ENCODE assay signal across 8 cellular contexts in genomic region chr2:149040451-149040850, GRCh38. TPM values are rescaled to one million over a fixed set of nuclear protein-coding genes. Genes with fewer than 3 reads are reported as not detected.
DNase-seq lines count a peak whose midpoint lies in the region; ATAC-seq and TF ChIP-seq lines count a peak whose summit lies in the region.

No MANE protein-coding gene starts in this region.

- DNase-seq in NK-92 treated with Interleukin-12 subunit alpha and Interleukin-12 subunit beta, amount 100 ng/mL, for 24 hours (lab: John Stamatoyannopoulos, UW), result peak; percentile 5
- no peak for DNase-seq in NK-92 (lab: John Stamatoyannopoulos, UW; ENCODE audit: unreplicated experiment)
- DNase-seq in HT-29 (ENCODE audit: low spot score), result peak; percentile 62
- peak; percentile 25 to 42 for DNase-seq in activated CD4-positive, alpha-beta T cell treated with anti-CD3 and anti-CD28 coated beads for 4 hours
- peak; percentile 19 for DNase-seq in fibroblast of villous mesenchyme (ENCODE audit: low read depth)
- DNase-seq in stimulated activated CD8-positive, alpha-beta memory T cell treated with anti-CD3 and anti-CD28 coated beads, Interleukin-4, amount 100 ng/mL, for 48 hours, result peak; percentile 85

- peak; percentile 46 for TF ChIP-seq CTCF in fibroblast of villous mesenchyme (IDR thresholded peaks at IDR 0.05; ENCODE audit: insufficient read depth, low read depth, low read length)

- ATAC-seq in HG02840 (IDR thresholded peaks at IDR 0.05; ENCODE audit: low FRiP score, unreplicated experiment), result no peak
- ATAC-seq in HG03457 (IDR thresholded peaks at IDR 0.05; ENCODE audit: unreplicated experiment), result no peak

- no peak overlapping the region for H3K4me3 ChIP-seq in fibroblast of villous mesenchyme (ENCODE audit: low read depth, low read length)

RNA-seq across cellular contexts. Expression of gene LYPD6B, which starts 2.0 kb away (rescaled TPM):
- 2.1 and 3.1 TPM in 2 replicates for total RNA-seq in HT-29 (2014; rRNA removed; shearing (Covaris generic))
- 1.9 and 3.0 TPM in 2 replicates for total RNA-seq in fibroblast of villous mesenchyme
